ENCODE assay signal across 8 cellular contexts in the genomic region with DNA sequence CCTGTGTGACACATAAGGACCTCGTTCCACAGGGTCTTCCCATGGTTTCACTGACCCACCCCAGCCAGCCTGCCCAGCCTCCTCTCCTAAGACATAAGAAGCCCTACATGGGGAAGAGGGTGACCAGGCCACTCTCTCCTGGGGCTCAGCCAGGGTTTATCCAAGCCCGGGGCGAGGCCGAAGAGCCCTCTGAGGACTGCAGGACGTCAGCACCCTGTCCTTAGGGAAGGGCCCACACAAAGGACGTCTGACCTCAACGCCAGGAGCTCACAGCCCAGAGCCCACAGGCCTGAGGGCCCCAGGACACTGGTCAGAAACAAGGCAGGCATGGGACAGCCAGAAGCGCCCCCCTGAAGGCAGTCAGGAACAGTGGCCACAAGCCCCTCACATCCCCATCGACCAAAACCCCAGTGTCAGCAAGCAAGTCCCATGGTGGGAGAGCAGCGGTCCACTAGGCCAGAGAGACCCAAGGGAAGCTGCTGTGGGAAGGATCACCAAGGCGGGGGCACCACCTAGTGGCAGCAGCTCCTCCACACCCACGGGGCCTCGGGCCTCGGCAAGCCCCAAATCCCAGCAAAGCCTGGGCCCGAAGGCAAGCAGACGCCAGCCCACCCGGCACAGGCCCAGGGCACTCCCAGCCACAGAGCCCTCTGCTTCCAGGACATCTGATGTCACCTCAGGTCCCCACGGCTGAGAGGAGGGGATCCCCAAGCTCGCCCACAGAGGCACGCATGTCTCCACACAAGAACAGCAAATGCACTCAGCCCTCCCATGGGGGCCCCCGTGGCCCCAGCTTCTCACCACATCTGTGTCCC. TPM values are rescaled to one million over a fixed set of nuclear protein-coding genes. Genes with fewer than 3 reads are reported as not detected.
A peak's percentile ranks its signal among the peaks of the same experiment; 100 is the strongest.
DNase-seq lines count a peak whose midpoint lies in the region; ATAC-seq, FAIRE-seq and TF ChIP-seq lines count a peak whose summit lies in the region.

No MANE protein-coding gene starts in this region.

- CTCF ChIA-PET in Caco-2 (lab: Charles Lee), result interaction anchor here (0.7 to 1.7 kb wide), 3 partner anchors 14 to 393 kb away, joined by 3 to 4 read pairs (median 4); no protein-coding TSS in a partner anchor

- H3K27me3 Mint-ChIP-seq in Caco-2 (ENCODE audit: insufficient read depth, unreplicated experiment), result no peaks in the 10 kb centered on the region

- ATAC-seq in GM19372 (IDR thresholded peaks at IDR 0.05; ENCODE audit: low read depth, unreplicated experiment), result peak; percentile 70

- H3K9me3 ChIP-seq in Caco-2, result no peaks in the 10 kb centered on the region

- DNase-seq in Caco-2, result peak; percentile 59 to 72
- peak; percentile 50 for DNase-seq in LHCN-M2 (ENCODE audit: low read depth)
- DNase-seq in T1000 (lab: John Stamatoyannopoulos, UW), result peak; percentile 11
- DNase-seq in bronchial epithelial cell (ENCODE audit: low read depth), result no peak
- no peak for DNase-seq in kidney epithelial cell (ENCODE audit: low read depth)
- DNase-seq in stimulated activated CD4-positive, alpha-beta T cell treated with anti-CD3 and anti-CD28 coated beads, Interleukin-2, amount 100 ng/mL, for 48 hours, result peak; percentile 5 to 30
- DNase-seq in NCI-H1048 (lab: John Stamatoyannopoulos, UW), result no peak

- H3K4me3 ChIP-seq in Caco-2 (ENCODE audit: low read depth, low read length) (no peak overlapping the region), bronchial epithelial cell (ENCODE audit: low read depth, low read length) (no peak overlapping the region), kidney epithelial cell (ENCODE audit: low read depth, low read length) (no peak overlapping the region)

- H3K36me3 ChIP-seq in Caco-2 (ENCODE audit: control insufficient read depth, insufficient read depth, low read length) (peaks cover 9% of the 10 kb centered on the region), bronchial epithelial cell (ENCODE audit: control insufficient read depth, insufficient read depth, low read length) (peaks cover 12% of the 10 kb centered on the region), kidney epithelial cell (ENCODE audit: control insufficient read depth, insufficient read depth, low read length) (peaks cover 3% of the 10 kb centered on the region)

- no peak overlapping the region for H3K4me3 Mint-ChIP-seq in Caco-2 (ENCODE audit: unreplicated experiment)

- POLR2A ChIA-PET in Caco-2 (lab: Charles Lee), result no interaction called here

- peaks cover 13% of the 10 kb centered on the region for H3K4me1 ChIP-seq in Caco-2

- no peaks in the 10 kb centered on the region for H3K9me3 Mint-ChIP-seq in Caco-2 (ENCODE audit: unreplicated experiment)

- intact Hi-C loops in Caco-2 (cut with micrococcal nuclease; ENCODE audit: unreplicated experiment), result no loop called here

- H3K4me1 Mint-ChIP-seq in Caco-2 (ENCODE audit: low read depth, unreplicated experiment), result peaks cover 9% of the 10 kb centered on the region

- peaks cover 65% of the 10 kb centered on the region for H3K36me3 Mint-ChIP-seq in Caco-2 (ENCODE audit: insufficient read depth, unreplicated experiment)

- H3K27me3 ChIP-seq in Caco-2 (replicated peaks; ENCODE audit: control insufficient read depth, insufficient read depth, low read length) (no peaks in the 10 kb centered on the region), bronchial epithelial cell (ENCODE audit: control insufficient read depth, insufficient read depth, low read length) (no peaks in the 10 kb centered on the region), kidney epithelial cell (ENCODE audit: control insufficient read depth, insufficient read depth, low read length) (no peaks in the 10 kb centered on the region)

- no peak overlapping the region for H3K27ac Mint-ChIP-seq in Caco-2 (ENCODE audit: unreplicated experiment)

- FAIRE-seq in bronchial epithelial cell (lab: Jason Lieb, UNC), result no peak

- TF ChIP-seq CTCF in Caco-2 (IDR thresholded peaks at IDR 0.05; ENCODE audit: insufficient read depth in 1 of 2, low read depth in 1 of 2, low read length in 1 of 2, severe bottlenecking in 1 of 2, unreplicated experiment in 1 of 2), result peak; percentile 61 to 75
- peak; percentile 87 for TF ChIP-seq CTCF in bronchial epithelial cell (IDR thresholded peaks at IDR 0.05; ENCODE audit: insufficient read depth, low read length, severe bottlenecking)
- peak; percentile 87 for TF ChIP-seq CTCF in kidney epithelial cell (IDR thresholded peaks at IDR 0.05; ENCODE audit: insufficient read depth, low read length, poor library complexity, severe bottlenecking)

- no TSS peak for BruUV-seq in Caco-2 (replicated peaks; lab: Mats Ljungman, UMichigan)

RNA-seq across cellular contexts. Expression of a gene that starts 23.4 kb away (rescaled TPM):
- total RNA-seq in Caco-2 (2022) (58.6 and 65.8 TPM in 2 replicates), LHCN-M2 (2014; rRNA removed) (78.6 and 80.9 TPM in 2 replicates), bronchial epithelial cell (57.4 TPM in 2 replicates), kidney epithelial cell (59.5 and 61.2 TPM in 2 replicates)
- polyA plus RNA-seq in LHCN-M2 (2012), result 35.5 TPM

RNA-seq across cellular contexts. Expression of a gene that starts 32.7 kb away (rescaled TPM):
- 48.8 and 49.3 TPM in 2 replicates for total RNA-seq in Caco-2 (2022)
- 40.0 and 45.8 TPM in 2 replicates for total RNA-seq in LHCN-M2 (2014; rRNA removed)
- polyA plus RNA-seq in LHCN-M2 (2012), result 28.1 TPM
- 19.7 and 21.1 TPM in 2 replicates for total RNA-seq in bronchial epithelial cell
- 21.7 and 26.3 TPM in 2 replicates for total RNA-seq in kidney epithelial cell

RNA-seq across cellular contexts. Expression of a gene that starts 32.7 kb away (rescaled TPM):
- total RNA-seq in Caco-2 (2022), result 41.5 and 42.8 TPM in 2 replicates
- 91.0 and 107 TPM in 2 replicates for total RNA-seq in LHCN-M2 (2014; rRNA removed)
- 155 TPM for polyA plus RNA-seq in LHCN-M2 (2012)
- 7.9 and 16.0 TPM in 2 replicates for total RNA-seq in bronchial epithelial cell
- total RNA-seq in kidney epithelial cell, result 15.5 and 21.0 TPM in 2 replicates

Comparison
In these comparisons a context has a peak if more than half of its experiments do, and no peak if none do; other contexts are left out.
1. DNase-seq: peak in Caco-2 (2 of 2), LHCN-M2 (single experiment), T1000 (single experiment) and stimulated activated CD4-positive, alpha-beta T cell treated with anti-CD3 and anti-CD28 coated beads, Interleukin-2, amount 100 ng/mL, for 48 hours (2 of 2); none in bronchial epithelial cell (single experiment), kidney epithelial cell (single experiment) and NCI-H1048 (single experiment).
2. Peak in every context shown above with its lines, with median percentiles within 50 percentile points of each other: CTCF ChIP-seq.